8 cellular contexts compared by ENCODE assay signal in genomic region chr4:52795533-52795932, GRCh38. TPM values are rescaled to one million over a fixed set of nuclear protein-coding genes. Genes with fewer than 3 reads are reported as not detected.
"Had no signal": no experiment of that assay in that cellular context is flagged by ENCODE, and none has a peak within 500 bp of the region (broad histone marks: within the 10 kb centered on the region; RNA-seq: fewer than 3 reads in every experiment).

No MANE protein-coding gene starts in this region.

- H3K4me2 ChIP-seq: KMS-11 had no signal

- H3K27ac ChIP-seq: HL-60, KMS-11 had no signal

- H3K9ac ChIP-seq: KMS-11 had no signal

- H3K4me3 Mint-ChIP-seq: IgD-negative memory B cell had no signal

- DNase-seq: IMR-90, KBM-7, KG1 had no signal

- FAIRE-seq: HepG2, HTR-8/SVneo had no signal

- ATAC-seq: HepG2 had no signal

RNA-seq across cellular contexts. Expression of gene ERVMER34-1, which starts 44.3 kb away (rescaled TPM):
- total RNA-seq: IMR-90 had no signal
- polyA plus RNA-seq: IgD-negative memory B cell, IMR-90 had no signal
